ENCODE assay signal across 12 cellular contexts in genomic region chr4:87033902-87034301, GRCh38.
A peak's percentile ranks its signal among the peaks of the same experiment; 100 is the strongest.
DNase-seq lines count a peak whose midpoint lies in the region; ATAC-seq and FAIRE-seq lines count a peak whose summit lies in the region.
"Had no signal": no experiment of that assay in that cellular context is flagged by ENCODE, and none has a peak within 500 bp of the region (broad histone marks: within the 10 kb centered on the region; RNA-seq: fewer than 3 reads in every experiment).

No MANE protein-coding gene starts in this region.

- ATAC-seq in esophagus mucosa: peak; percentile 81
- ATAC-seq in effector memory CD8-positive, alpha-beta T cell (replicated peaks): no peak

- peaks cover 3% of the 10 kb centered on the region for H3K36me3 Mint-ChIP-seq in effector memory CD8-positive, alpha-beta T cell (ENCODE audit: insufficient read depth)

- no peak for FAIRE-seq in GM19239 (lab: Jason Lieb, UNC)
- no peak for FAIRE-seq in frontal cortex (lab: Jason Lieb, UNC)
- FAIRE-seq: endometrium had no signal

- in situ Hi-C loops in ACHN (cut with HindIII; ENCODE audit: low pct_ligation_motif_present, low pct_unique_long_range_greater_than_20kb, low sequenced_read_pairs): no loop called here

- H3K27ac Mint-ChIP-seq in effector memory CD8-positive, alpha-beta T cell: no peak overlapping the region
- H3K27ac Mint-ChIP-seq: activated T-helper 17 cell treated with anti-CD3 and anti-CD28 coated beads, Interleukin-2, amount 50 U/mL, for 72 hours had no signal

- H3K27me3 Mint-ChIP-seq in effector memory CD8-positive, alpha-beta T cell: no peaks in the 10 kb centered on the region
- H3K27me3 Mint-ChIP-seq: activated T-helper 17 cell treated with anti-CD3 and anti-CD28 coated beads, Interleukin-2, amount 50 U/mL, for 72 hours had no signal

- H3K4me3 Mint-ChIP-seq in effector memory CD8-positive, alpha-beta T cell: no peak overlapping the region
- H3K4me3 Mint-ChIP-seq: activated T-helper 17 cell treated with anti-CD3 and anti-CD28 coated beads, Interleukin-2, amount 50 U/mL, for 72 hours had no signal

- no peaks in the 10 kb centered on the region for H3K9me3 Mint-ChIP-seq in effector memory CD8-positive, alpha-beta T cell
- H3K9me3 Mint-ChIP-seq: activated T-helper 17 cell treated with anti-CD3 and anti-CD28 coated beads, Interleukin-2, amount 50 U/mL, for 72 hours had no signal

- H3K4me1 Mint-ChIP-seq in effector memory CD8-positive, alpha-beta T cell (ENCODE audit: low read depth in 2 of 2): peaks cover 30 to 53% of the 10 kb centered on the region in 2 donors

- DNase-seq in ACHN: peak; percentile 16
- DNase-seq in NCI-H82 (lab: John Stamatoyannopoulos, UW): peak; percentile 69
- DNase-seq in renal cortical epithelial cell (ENCODE audit: low read depth): peak; percentile 57
- no peak for DNase-seq in effector memory CD8-positive, alpha-beta T cell
- no peak for DNase-seq in GM19239 (ENCODE audit: insufficient read length, low spot score)
- no peak for DNase-seq in frontal cortex (ENCODE audit: low spot score in 2 of 2)
- no peak for DNase-seq in NCI-H2227 (lab: John Stamatoyannopoulos, UW; ENCODE audit: unreplicated experiment)
- DNase-seq: activated CD4-positive, alpha-beta T cell treated with anti-CD3 and anti-CD28 coated beads, Interleukin-2, amount 50 U/mL, for 4 hours; upper lobe of right lung had no signal

Comparison
In these comparisons a context has a peak if more than half of its experiments do, and no peak if none do; other contexts are left out.
1. DNase-seq: peak in ACHN (single experiment), NCI-H82 (single experiment) and renal cortical epithelial cell (single experiment); none in effector memory CD8-positive, alpha-beta T cell (0 of 3), GM19239 (single experiment), frontal cortex (0 of 2) and NCI-H2227 (single experiment).